Comparison of ENCODE assay signal across 20 cellular contexts in genomic region chr17:2957631-2958286, GRCh38.
DNase-seq lines count a peak whose midpoint lies in the region; ATAC-seq, FAIRE-seq and TF ChIP-seq lines count a peak whose summit lies in the region.
"Had no signal": no experiment of that assay in that cellular context is flagged by ENCODE, and none has a peak within 500 bp of the region (broad histone marks: within the 10 kb centered on the region; RNA-seq: fewer than 3 reads in every experiment).

No MANE protein-coding gene starts in this region.

- H2BK15ac ChIP-seq in H1 (ENCODE audit: low read length) (no peak overlapping the region), neuronal stem cell (ENCODE audit: low read length) (no peak overlapping the region)

- H3K18ac ChIP-seq in H1 (ENCODE audit: extremely low read depth, low read length) (no peak overlapping the region), neuronal stem cell (ENCODE audit: low read length) (peak overlapping the region; percentile 50)

- no peak overlapping the region for H4K5ac ChIP-seq in H1 (ENCODE audit: insufficient read length, low read depth, low read length)

- H2BK5ac ChIP-seq in H1 (ENCODE audit: low read depth, low read length) (no peak overlapping the region), neuronal stem cell (ENCODE audit: low read length) (no peak overlapping the region)

- H3K36me3 ChIP-seq in HUES6 (ENCODE audit: control insufficient read depth, insufficient read depth, low read length) (no peaks in the 10 kb centered on the region), H1 (ENCODE audit: control insufficient read depth in 2 of 4, insufficient read depth in 4 of 4, low read length in 3 of 4) (no peaks in the 10 kb centered on the region), neuronal stem cell (replicated peaks in 1 of 2; ENCODE audit: control insufficient read depth in 2 of 2, insufficient read depth in 2 of 2, low read length in 2 of 2) (no peaks in the 10 kb centered on the region), thyroid gland (no peaks in the 10 kb centered on the region)
- H3K36me3 ChIP-seq: gastrocnemius medialis, HAP-1 had no signal

- H3K27me3 ChIP-seq in HUES6 (ENCODE audit: control insufficient read depth, insufficient read depth, low read length) = no peaks in the 10 kb centered on the region
- H3K27me3 ChIP-seq in H1 (replicated peaks in 1 of 4; ENCODE audit: control insufficient read depth in 3 of 4, extremely low read depth in 1 of 4, insufficient read depth in 3 of 4, low read length in 3 of 4) = no peaks in the 10 kb centered on the region
- H3K27me3 ChIP-seq in neuronal stem cell (ENCODE audit: control insufficient read depth in 3 of 3, insufficient read depth in 3 of 3, low read depth in 1 of 3, low read length in 3 of 3) = no peaks in the 10 kb centered on the region
- H3K27me3 ChIP-seq in thyroid gland = no peaks in the 10 kb centered on the region
- H3K27me3 ChIP-seq: gastrocnemius medialis had no signal

- H3K23me2 ChIP-seq in H1 (ENCODE audit: low read depth, low read length) = no peaks in the 10 kb centered on the region

- no peak overlapping the region for H2BK20ac ChIP-seq in H1 (ENCODE audit: low read length)

- H3K23ac ChIP-seq in H1 (ENCODE audit: insufficient read length) = no peak overlapping the region
- H3K23ac ChIP-seq in neuronal stem cell (ENCODE audit: low read depth, low read length, poor library complexity) = no peak overlapping the region

- H3K4me1 ChIP-seq in HUES6 (ENCODE audit: control insufficient read depth, insufficient read depth, low read length) (peaks cover 37% of the 10 kb centered on the region), H1 (replicated peaks in 1 of 4; ENCODE audit: control insufficient read depth in 3 of 4, insufficient read depth in 4 of 4, low read length in 3 of 4) (peaks cover 2 to 23% (median 7%) of the 10 kb centered on the region in 4 experiments; a peak in 5 of 7 replicates), neuronal stem cell (ENCODE audit: control insufficient read depth in 2 of 2, insufficient read depth in 1 of 2, low read depth in 1 of 2, low read length in 2 of 2) (peaks cover 4 to 14% of the 10 kb centered on the region in 2 donors), thyroid gland (peaks cover 0 to 9% of the 10 kb centered on the region in 2 donors)
- H3K4me1 ChIP-seq: gastrocnemius medialis, psoas muscle had no signal

- 80% methylated on average over 12 of the region's 12 CpGs; no CpG with 5 or more reads in 1 of the 2 experiments for WGBS in H1 (ENCODE audit: extremely low coverage in 1 of 2, insufficient coverage in 1 of 2, insufficient read length in 1 of 2, insufficient replicate concordance in 2 of 2, low coverage in 1 of 2, low lambda C conversion rate in 2 of 2, missing lambda C conversion rate in 1 of 2), 2 experiments
- no CpG with 5 or more reads among the region's 12 CpGs for WGBS in neuronal stem cell (ENCODE audit: extremely low coverage in 2 of 2, insufficient read length in 2 of 2, insufficient replicate concordance in 1 of 2), 2 donors
- WGBS in thyroid gland, 2 donors = 93% methylated on average over 12 of the region's 12 CpGs

- H4K91ac ChIP-seq in H1 (replicated peaks; ENCODE audit: insufficient read length, low read length) (no peak overlapping the region), neuronal stem cell (ENCODE audit: low read depth, low read length, poor library complexity) (no peak overlapping the region)

- H3K4me2 ChIP-seq in H1 (ENCODE audit: insufficient read depth in 1 of 2, low read depth in 2 of 2, low read length in 2 of 2) (no peak overlapping the region), neuronal stem cell (ENCODE audit: insufficient read depth, low read length, poor library complexity, severe bottlenecking) (no peak overlapping the region)

- no peak for ATAC-seq in GM21390 (IDR thresholded peaks at IDR 0.05; ENCODE audit: unreplicated experiment)
- ATAC-seq: gastrocnemius medialis; naive thymus-derived CD8-positive, alpha-beta T cell; psoas muscle had no signal

- peaks cover 2% of the 10 kb centered on the region; the same call in 1 of the 2 replicates for H3K79me1 ChIP-seq in H1 (ENCODE audit: low read depth, low read length)
- H3K79me1 ChIP-seq in neuronal stem cell (ENCODE audit: low read depth, low read length) = no peaks in the 10 kb centered on the region

- H2AFZ ChIP-seq in H1 (ENCODE audit: low read length) (no peak overlapping the region), neuronal stem cell (ENCODE audit: low read length) (peak overlapping the region; percentile 7)

- H4K8ac ChIP-seq in H1 (ENCODE audit: extremely low read depth, insufficient read depth, low read length) (no peak overlapping the region), neuronal stem cell (ENCODE audit: low read depth, low read length) (no peak overlapping the region)

- CTCF ChIA-PET in H1 (lab: Charles Lee; ENCODE audit: partially characterized antibody) = interaction anchor here (0.9 to 2.5 kb wide), 8 partner anchors 12 to 734 kb away, joined by 3 to 6 read pairs (median 4); no protein-coding TSS in a partner anchor

- H2BK120ac ChIP-seq in H1 (replicated peaks; ENCODE audit: low read depth, low read length) = no peak overlapping the region
- no peak overlapping the region for H2BK120ac ChIP-seq in neuronal stem cell (ENCODE audit: low read depth, low read length)

- H2BK12ac ChIP-seq in H1 (ENCODE audit: low read depth, low read length) (no peak overlapping the region), neuronal stem cell (ENCODE audit: low read length) (peak overlapping the region; percentile 14)

- POLR2A ChIA-PET in H1 (lab: Charles Lee; ENCODE audit: partially characterized antibody) = no interaction called here

- no peak for TF ChIP-seq CTCF in H1 (IDR thresholded peaks at IDR 0.05; ENCODE audit: control extremely low read depth in 1 of 3, insufficient read depth in 1 of 3, low read depth in 1 of 3, low read length in 3 of 3)
- no peak for TF ChIP-seq CTCF in thyroid gland (IDR thresholded peaks at IDR 0.05)

- H3K4me3 ChIP-seq in HUES6 (ENCODE audit: low read depth, low read length) = no peak overlapping the region
- no peak overlapping the region for H3K4me3 ChIP-seq in H1 (ENCODE audit: extremely low read depth in 1 of 4, insufficient read depth in 2 of 4, low read depth in 3 of 4, low read length in 4 of 4)
- no peak overlapping the region for H3K4me3 ChIP-seq in neuronal stem cell (ENCODE audit: low read length in 2 of 2)
- H3K4me3 ChIP-seq in thyroid gland (replicated peaks in 1 of 3) = no peak overlapping the region
- H3K4me3 ChIP-seq: gastrocnemius medialis, HAP-1, psoas muscle had no signal

- peaks cover 5 to 8% of the 10 kb centered on the region in 2 experiments for H4K20me1 ChIP-seq in H1 (replicated peaks in 1 of 2; ENCODE audit: control insufficient read depth in 1 of 2, insufficient read depth in 2 of 2, low read length in 2 of 2)

- H3K9me3 ChIP-seq in HUES6 (ENCODE audit: control insufficient read depth, insufficient read depth, low read depth, low read length) (no peaks in the 10 kb centered on the region), H1 (ENCODE audit: insufficient read depth in 2 of 2, low read depth in 1 of 2, low read length in 1 of 2) (no peaks in the 10 kb centered on the region), neuronal stem cell (replicated peaks in 1 of 2; ENCODE audit: control insufficient read depth in 2 of 2, insufficient read depth in 1 of 2, low read depth in 1 of 2, low read length in 2 of 2) (no peaks in the 10 kb centered on the region), thyroid gland (no peaks in the 10 kb centered on the region)
- H3K9me3 ChIP-seq: gastrocnemius medialis, HAP-1, psoas muscle had no signal

- TF ChIP-seq RAD21 in H1 (IDR thresholded peaks at IDR 0.05 in 1 of 2, conservative IDR thresholded peaks at IDR 0.05 in 1 of 2; ENCODE audit: low read depth in 2 of 2, low read length in 2 of 2) = no peak

- peaks cover 0 to 23% of the 10 kb centered on the region in 2 experiments; a peak in 3 of 4 replicates for H3K79me2 ChIP-seq in H1 (ENCODE audit: control insufficient read depth in 1 of 2, insufficient read depth in 2 of 2, low read length in 2 of 2)

- H3K9ac ChIP-seq in HUES6 (ENCODE audit: low read length) = no peak overlapping the region
- no peak overlapping the region for H3K9ac ChIP-seq in H1 (replicated peaks in 1 of 4; ENCODE audit: extremely low read depth in 1 of 4, low read depth in 3 of 4, low read length in 3 of 4)
- no peak overlapping the region for H3K9ac ChIP-seq in neuronal stem cell (ENCODE audit: low read depth, low read length, poor library complexity)

- intact Hi-C loops in thyroid gland (cut with DNase I) = no loop called here

- peak; percentile 42 for DNase-seq in COLO829 (ENCODE audit: low spot score)
- no peak for DNase-seq in H1 (ENCODE audit: low read depth in 1 of 2, low spot score in 2 of 2)
- no peak for DNase-seq in neuronal stem cell (ENCODE audit: low spot score)
- no peak for DNase-seq in NCI-H1436 (lab: John Stamatoyannopoulos, UW)
- DNase-seq in thyroid gland = no peak
- no peak for DNase-seq in superior temporal gyrus (ENCODE audit: extremely low spot score)
- DNase-seq: activated CD4-positive, alpha-beta memory T cell treated with anti-CD3 and anti-CD28 coated beads for 36 hours; cerebellar nuclear complex; gastrocnemius medialis; mammary epithelial cell; NCI-H187; NCI-H510A treated with DMSO at 0.1 percent for 48 hours; psoas muscle; stimulated activated CD4-positive, alpha-beta T cell treated with anti-CD3 and anti-CD28 coated beads, Interleukin-12 subunit alpha, Interleukin-12 subunit beta, amount 100 ng/mL, for 4 hours; stimulated activated naive CD8-positive, alpha-beta T cell treated with anti-CD3 and anti-CD28 coated beads, Interleukin-15, Interleukin-2, amounts not matched to agents 100 U/mL and 50 U/mL, for 24 hours had no signal

- no peak for TF ChIP-seq POLR2A in H1 (IDR thresholded peaks at IDR 0.05; ENCODE audit: control extremely low read depth in 1 of 2, low read depth in 2 of 2, low read length in 2 of 2)
- no peak for TF ChIP-seq POLR2A in thyroid gland (IDR thresholded peaks at IDR 0.05)

- H3K14ac ChIP-seq in H1 (ENCODE audit: insufficient read length) = no peak overlapping the region
- H3K14ac ChIP-seq in neuronal stem cell (ENCODE audit: low read length) = no peak overlapping the region

- H3K56ac ChIP-seq in H1 (replicated peaks; ENCODE audit: insufficient read length, low read depth, low read length) = no peak overlapping the region

- no peak for FAIRE-seq in H1 (lab: Jason Lieb, UNC)
- FAIRE-seq: endometrium had no signal

- no peak for TF ChIP-seq EP300 in H1 (IDR thresholded peaks at IDR 0.05; ENCODE audit: borderline replicate concordance in 1 of 2, low read depth in 2 of 2, low read length in 2 of 2)

- H2AK5ac ChIP-seq in H1 (ENCODE audit: low read depth, low read length) = no peak overlapping the region
- H2AK5ac ChIP-seq in neuronal stem cell (ENCODE audit: low read depth, low read length) = peak overlapping the region; percentile 56

- no peak overlapping the region for H3K4ac ChIP-seq in H1 (replicated peaks; ENCODE audit: insufficient read length, low read depth, low read length)
- H3K4ac ChIP-seq in neuronal stem cell (ENCODE audit: low read length) = no peak overlapping the region

- H3K27ac ChIP-seq in HUES6 (ENCODE audit: low read depth, low read length) = peak overlapping the region; percentile 13; the same call in 1 of the 2 replicates
- no peak overlapping the region for H3K27ac ChIP-seq in H1 (ENCODE audit: low read depth, low read length)
- H3K27ac ChIP-seq in neuronal stem cell (replicated peaks; ENCODE audit: low read length) = no peak overlapping the region
- H3K27ac ChIP-seq in thyroid gland = no peak overlapping the region
- H3K27ac ChIP-seq: gastrocnemius medialis, psoas muscle had no signal
